Comparison of ENCODE assay signal across 8 cellular contexts in genomic region chr7:138460176-138460648, GRCh38. TPM values are rescaled to one million over a fixed set of nuclear protein-coding genes. Genes with fewer than 3 reads are reported as not detected.
DNase-seq lines count a peak whose midpoint lies in the region; ATAC-seq and TF ChIP-seq lines count a peak whose summit lies in the region.

TRIM24 (plus strand) TSS chr7:138460259; CDS start chr7:138460549, 290 bp downstream.

- TF ChIP-seq POLR2A in GM18951 (IDR thresholded peaks at IDR 0.05; ENCODE audit: extremely low read depth, insufficient read depth, insufficient read length) (peak; percentile 84), right lobe of liver (IDR thresholded peaks at IDR 0.05) (peak; percentile 98), testis (IDR thresholded peaks at IDR 0.05) (peak; percentile 36)

- H3K9me2 ChIP-seq in OCI-LY7 (ENCODE audit: insufficient read depth, low read length), result no peaks in the 10 kb centered on the region

- DNase-seq in OCI-LY7 (ENCODE audit: low spot score) (peak; percentile 97), caudate nucleus (lab: John Stamatoyannopoulos, UW) (peak in 3 of 61 donors; percentile 94 to 100 (median 99)), right lobe of liver (peak; percentile 99), testis (no peak)
- DNase-seq in effector CD8-positive, alpha-beta T cell (lab: John Stamatoyannopoulos, UW), result no peak

- POLR2A ChIA-PET in OCI-LY7 (lab: Charles Lee), result no interaction called here

- peak; percentile 72 for ATAC-seq in HG03097 (IDR thresholded peaks at IDR 0.05; ENCODE audit: low FRiP score, unreplicated experiment)
- peak; percentile 89 to 95 (median 90) for ATAC-seq in right lobe of liver

- H2AFZ ChIP-seq in OCI-LY7 (ENCODE audit: low read length), result peak within 1 kb of the TSS; percentile 92

- peaks cover 0 to 28% (median 24%) of the 10 kb centered on the region in 11 experiments; a peak in 17 of 22 replicates for H3K36me3 ChIP-seq in BLaER1 treated with 17β-estradiol and CSF1 and Interleukin-3, amounts not matched to agents 10 nM and 100 nM
- peaks cover 7% of the 10 kb centered on the region; the same call in 1 of the 2 replicates for H3K36me3 ChIP-seq in OCI-LY7 (ENCODE audit: insufficient read depth, low read length)
- H3K36me3 ChIP-seq in right lobe of liver, result no peaks in the 10 kb centered on the region
- H3K36me3 ChIP-seq in testis (ENCODE audit: low read depth, missing control alignments), result no peaks in the 10 kb centered on the region

- no TSS peak for BruUV-seq in OCI-LY7 (replicated peaks; lab: Mats Ljungman, UMichigan)

- H3K27me3 ChIP-seq in BLaER1 treated with 17β-estradiol and CSF1 and Interleukin-3, amounts not matched to agents 10 nM and 100 nM, result no peaks in the 10 kb centered on the region
- H3K27me3 ChIP-seq in right lobe of liver (no peaks in the 10 kb centered on the region), testis (no peaks in the 10 kb centered on the region)

- 0% methylated on average over 1 of the region's 59 CpGs for WGBS in right lobe of liver (ENCODE audit: insufficient coverage, low coverage, low lambda C conversion rate, missing lambda C conversion rate)
- 0 to 1% methylated on average over 6 to 59 of the region's 59 CpGs for WGBS in testis, 2 donors

- intact Hi-C loops in OCI-LY7 (cut with micrococcal nuclease; ENCODE audit: unreplicated experiment) (loop anchor here (1.0 to 5.0 kb wide), 3 partner anchors 107 to 647 kb away; partner anchors contain the start of genes CREB3L2 and ZC3HAV1), right lobe of liver (cut with DNase I) (no loop called here), testis (cut with DNase I; ENCODE audit: low total_unique reads) (no loop called here)

- in situ Hi-C loops in GM18951 (cut with MboI; ENCODE audit: low sequenced_read_pairs, unreplicated experiment), result loop anchor here (25.0 kb wide), 1 partner anchor 277 kb away; no protein-coding TSS in a partner anchor

- peak within 1 kb of the TSS; percentile 74 to 99 (median 94) for H3K4me2 ChIP-seq in BLaER1 treated with 17β-estradiol and CSF1 and Interleukin-3, amounts not matched to agents 10 nM and 100 nM
- H3K4me2 ChIP-seq in OCI-LY7 (ENCODE audit: low read length), result peak within 1 kb of the TSS; percentile 99

- H4K20me1 ChIP-seq in BLaER1 treated with 17β-estradiol and CSF1 and Interleukin-3, amounts not matched to agents 10 nM and 100 nM, result peaks cover 0 to 29% (median 11%) of the 10 kb centered on the region in 11 experiments; a peak in 12 of 22 replicates
- peaks cover 10% of the 10 kb centered on the region; the same call in 1 of the 2 replicates for H4K20me1 ChIP-seq in OCI-LY7 (ENCODE audit: insufficient read depth, low read length)

- H3K79me2 ChIP-seq in OCI-LY7 (ENCODE audit: insufficient read depth, low read depth, low read length), result peaks cover 41% of the 10 kb centered on the region

- peaks cover 0 to 17% (median 7%) of the 10 kb centered on the region in 10 experiments; a peak in 13 of 20 replicates for H3K4me1 ChIP-seq in BLaER1 treated with 17β-estradiol and CSF1 and Interleukin-3, amounts not matched to agents 10 nM and 100 nM
- H3K4me1 ChIP-seq in OCI-LY7 (ENCODE audit: insufficient read depth, low read length, poor library complexity, severe bottlenecking), result peaks cover 7% of the 10 kb centered on the region
- peaks cover 0 to 4% (median 1%) of the 10 kb centered on the region in 4 donors for H3K4me1 ChIP-seq in right lobe of liver
- peaks cover 3% of the 10 kb centered on the region for H3K4me1 ChIP-seq in testis

- TF ChIP-seq CTCF in OCI-LY7 (conservative IDR thresholded peaks at IDR 0.05; ENCODE audit: low read length) (no peak), right lobe of liver (IDR thresholded peaks at IDR 0.05) (no peak), testis (IDR thresholded peaks at IDR 0.05) (no peak)

- CTCF ChIA-PET in OCI-LY7 (lab: Charles Lee; ENCODE audit: unreplicated experiment), result no interaction called here

- peak within 1 kb of the TSS; percentile 88 to 99 (median 96) for H3K27ac ChIP-seq in BLaER1 treated with 17β-estradiol and CSF1 and Interleukin-3, amounts not matched to agents 10 nM and 100 nM
- H3K27ac ChIP-seq in OCI-LY7 (ENCODE audit: low read depth, low read length, poor library complexity, severe bottlenecking) (peak within 1 kb of the TSS; percentile 86), caudate nucleus (ENCODE audit: low read depth, low read length) (peak within 1 kb of the TSS; percentile 67), right lobe of liver (peak within 1 kb of the TSS; percentile 82 to 95 (median 92)), testis (peak within 1 kb of the TSS; percentile 85)

- H3K4me3 ChIP-seq in BLaER1 treated with 17β-estradiol and CSF1 and Interleukin-3, amounts not matched to agents 10 nM and 100 nM, result peak within 1 kb of the TSS; percentile 79 to 98 (median 92)
- H3K4me3 ChIP-seq in OCI-LY7 (ENCODE audit: low read depth, low read length, poor library complexity, severe bottlenecking) (peak within 1 kb of the TSS; percentile 79), right lobe of liver (peak within 1 kb of the TSS; percentile 76 to 85 (median 85)), testis (peak within 1 kb of the TSS; percentile 72 to 88)

- peaks cover 0 to 40% (median 32%) of the 10 kb centered on the region in 11 experiments; a peak in 17 of 22 replicates for H3K9me3 ChIP-seq in BLaER1 treated with 17β-estradiol and CSF1 and Interleukin-3, amounts not matched to agents 10 nM and 100 nM (replicated peaks in 1 of 11)
- H3K9me3 ChIP-seq in OCI-LY7 (ENCODE audit: low read length), result no peaks in the 10 kb centered on the region
- H3K9me3 ChIP-seq in right lobe of liver, result no peaks in the 10 kb centered on the region
- no peaks in the 10 kb centered on the region for H3K9me3 ChIP-seq in testis

- peak within 1 kb of the TSS; percentile 90 to 99 (median 96) for H3K9ac ChIP-seq in BLaER1 treated with 17β-estradiol and CSF1 and Interleukin-3, amounts not matched to agents 10 nM and 100 nM

RNA-seq across cellular contexts. Expression of gene TRIM24, which starts in this region (rescaled TPM):
- 16.2 and 17.5 TPM in 2 replicates for total RNA-seq in OCI-LY7 (2014; rRNA removed; shearing (Covaris generic))
- total RNA-seq in OCI-LY7 (2022) (26.8 and 28.5 TPM in 2 replicates), right lobe of liver (10 to 100 TPM; 14.5 to 18.9 (median 16.5) TPM), testis (10 to 100 TPM; 55.9 to 63.2 TPM)
- 38.7 TPM for polyA plus RNA-seq in testis (ENCODE audit: insufficient read depth, low read depth, low replicate concordance)

Comparison
In these comparisons a context has a peak if more than half of its experiments do, and no peak if none do; other contexts are left out.
1. POLR2A ChIP-seq: peak in every context shown above with its lines; median percentile 98 in right lobe of liver; 84 in GM18951; 36 in testis.
2. DNase-seq: peak in OCI-LY7 (single experiment) and right lobe of liver (3 of 3); none in testis (single experiment) and effector CD8-positive, alpha-beta T cell (single experiment).
3. Peak in every context shown above with its lines, with median percentiles within 50 percentile points of each other: H3K27ac ChIP-seq and H3K4me3 ChIP-seq.